Comparison of ENCODE assay signal across 21 cellular contexts in genomic region chr1:9020325-9020724, GRCh38. TPM values are rescaled to one million over a fixed set of nuclear protein-coding genes. Genes with fewer than 3 reads are reported as not detected.
"Had no signal": no experiment of that assay in that cellular context is flagged by ENCODE, and none has a peak within 500 bp of the region (broad histone marks: within the 10 kb centered on the region; RNA-seq: fewer than 3 reads in every experiment).

No MANE protein-coding gene starts in this region.

- H3K27me3 ChIP-seq: esophagus muscularis mucosa, ovary, upper lobe of left lung, uterus had no signal

- H3K4me3 Mint-ChIP-seq: dendritic cell treated with granulocyte-macrophage colony-stimulating factor and Interleukin-4, amounts not matched to agents 40 ng/mL and 50 ng/mL, for 4 days; effector memory CD8-positive, alpha-beta T cell; immature natural killer cell; naive thymus-derived CD4-positive, alpha-beta T cell had no signal

- H3K9me3 ChIP-seq: esophagus muscularis mucosa, ovary, upper lobe of left lung, uterus had no signal

- H3K36me3 ChIP-seq: esophagus muscularis mucosa, ovary, upper lobe of left lung, uterus had no signal

- H3K27ac ChIP-seq: epithelial cell of prostate, esophagus muscularis mucosa, ovary, upper lobe of left lung, uterus had no signal

- DNase-seq: effector memory CD8-positive, alpha-beta T cell; foreskin fibroblast; immature natural killer cell; left colon; left ventricle myocardium superior; mesenchymal stem cell; naive thymus-derived CD4-positive, alpha-beta T cell; ovary; right cardiac atrium; small intestine; stimulated activated CD4-positive, alpha-beta T cell treated with anti-CD3 and anti-CD28 coated beads, Interleukin-12 subunit alpha, Interleukin-12 subunit beta, amount 100 ng/mL, for 4 hours; stimulated activated naive CD4-positive, alpha-beta T cell treated with Interleukin-2 at 50 U/mL for 16 hours; upper lobe of left lung; uterus had no signal

- H3K36me3 Mint-ChIP-seq: immature natural killer cell; naive thymus-derived CD4-positive, alpha-beta T cell had no signal

- ATAC-seq: effector memory CD8-positive, alpha-beta T cell; left colon; left ventricle myocardium superior; naive thymus-derived CD4-positive, alpha-beta T cell; right cardiac atrium had no signal

- H3K4me3 ChIP-seq: esophagus muscularis mucosa, lung, ovary, upper lobe of left lung, uterus had no signal

- H3K4me1 Mint-ChIP-seq: immature natural killer cell had no signal

- H3K9me3 Mint-ChIP-seq: dendritic cell treated with granulocyte-macrophage colony-stimulating factor and Interleukin-4, amounts not matched to agents 40 ng/mL and 50 ng/mL, for 4 days; effector memory CD8-positive, alpha-beta T cell; immature natural killer cell; naive thymus-derived CD4-positive, alpha-beta T cell had no signal

- H3K27ac Mint-ChIP-seq: dendritic cell treated with granulocyte-macrophage colony-stimulating factor and Interleukin-4, amounts not matched to agents 40 ng/mL and 50 ng/mL, for 4 days; effector memory CD8-positive, alpha-beta T cell had no signal

- H3K4me1 ChIP-seq: upper lobe of left lung, uterus had no signal

RNA-seq across cellular contexts. Expression of gene SLC2A7, which starts 5.9 kb away (rescaled TPM):
- total RNA-seq: esophagus muscularis mucosa; left colon; left ventricle myocardium superior; lung; naive thymus-derived CD4-positive, alpha-beta T cell; ovary; posterior vena cava; right cardiac atrium; upper lobe of left lung; uterus had no signal
- polyA plus RNA-seq: immature natural killer cell, keratinocyte, neural cell, ovary, right cardiac atrium had no signal

RNA-seq across cellular contexts. Expression of gene SLC2A5, which starts 49.1 kb away (rescaled TPM):
- polyA plus RNA-seq: naive thymus-derived CD4-positive, alpha-beta T cell; neural cell had no signal
